ENCODE assay signal across 2 cellular contexts in genomic region chr21:30257773-30258172, GRCh38.
TF ChIP-seq lines count a peak whose summit lies in the region.

No MANE protein-coding gene starts in this region.

TF ChIP-seq in liver, 16 proteins besides CTCF, POLR2A, EP300 and RAD21:
- TF ChIP-seq JUND (IDR thresholded peaks at IDR 0.05) (no peak), ZBTB33 (IDR thresholded peaks at IDR 0.05) (no peak), YY1 (IDR thresholded peaks at IDR 0.05) (no peak), RXRA (IDR thresholded peaks at IDR 0.05) (no peak), MAX (IDR thresholded peaks at IDR 0.05) (no peak), NR2F2 (IDR thresholded peaks at IDR 0.05) (no peak), GABPA (IDR thresholded peaks at IDR 0.05 in 1 of 2, conservative IDR thresholded peaks at IDR 0.05 in 1 of 2) (no peak), FOXA2 (IDR thresholded peaks at IDR 0.05) (no peak), REST (IDR thresholded peaks at IDR 0.05) (no peak), EGR1 (IDR thresholded peaks at IDR 0.05; ENCODE audit: low read depth in 2 of 2) (no peak), HNF4A (conservative IDR thresholded peaks at IDR 0.05) (no peak), TAF1 (conservative IDR thresholded peaks at IDR 0.05) (no peak), SP1 (IDR thresholded peaks at IDR 0.05) (no peak), FOXA1 (IDR thresholded peaks at IDR 0.05) (no peak), ATF3 (IDR thresholded peaks at IDR 0.05) (no peak), HNF4G (IDR thresholded peaks at IDR 0.05) (no peak)

TF ChIP-seq in HepG2, 621 proteins besides CTCF, POLR2A, EP300 and RAD21:
- no peak for TF ChIP-seq ZKSCAN1 (IDR thresholded peaks at IDR 0.05; ENCODE audit: low read length)
- TF ChIP-seq MXI1 (IDR thresholded peaks at IDR 0.05; ENCODE audit: borderline replicate concordance, low read depth, low read length) = no peak
- TF ChIP-seq FOSL2 (CRISPR knock-in tag; IDR thresholded peaks at IDR 0.05) = no peak
- no peak for TF ChIP-seq SPEN (CRISPR knock-in tag; IDR thresholded peaks at IDR 0.05; ENCODE audit: low read depth)
- TF ChIP-seq DNMT1 (CRISPR knock-in tag; IDR thresholded peaks at IDR 0.05) = no peak
- TF ChIP-seq TAF15 (IDR thresholded peaks at IDR 0.05; ENCODE audit: low read depth, low read length, poor library complexity, severe bottlenecking) = no peak
- no peak for TF ChIP-seq BHLHE40 (IDR thresholded peaks at IDR 0.05; ENCODE audit: low read length)
- TF ChIP-seq CBX5 (CRISPR knock-in tag; IDR thresholded peaks at IDR 0.05; ENCODE audit: borderline replicate concordance) = no peak
- TF ChIP-seq CEBPZ (IDR thresholded peaks at IDR 0.05; ENCODE audit: low read length) = no peak
- no peak for TF ChIP-seq PRDM10 (CRISPR knock-in tag; IDR thresholded peaks at IDR 0.05; ENCODE audit: low read depth)
- TF ChIP-seq ISX (CRISPR knock-in tag; conservative IDR thresholded peaks at IDR 0.05) = no peak
- no peak for TF ChIP-seq HOXD1 (CRISPR knock-in tag; IDR thresholded peaks at IDR 0.05)
- TF ChIP-seq UBTF (CRISPR knock-in tag; IDR thresholded peaks at IDR 0.05) = no peak
- no peak for TF ChIP-seq TGIF2 (CRISPR knock-in tag; IDR thresholded peaks at IDR 0.05)
- TF ChIP-seq NFIC (IDR thresholded peaks at IDR 0.05; ENCODE audit: low read length) = no peak
